ENCODE assay signal across 8 cellular contexts in genomic region chr20:30723934-30724744, GRCh38.
A peak's percentile ranks its signal among the peaks of the same experiment; 100 is the strongest.
DNase-seq lines count a peak whose midpoint lies in the region; ATAC-seq and TF ChIP-seq lines count a peak whose summit lies in the region.
"Not testable (repeated sequence)": the region's sequence is repeated elsewhere in the genome, so short reads cannot be mapped to it uniquely, and the experiment has no call there.

No MANE protein-coding gene starts in this region.

- CTCF ChIA-PET in SK-N-SH (lab: Yijun Ruan, JAX): not testable (repeated sequence)

- H3K36me3 ChIP-seq in SK-N-SH (replicated peaks in 1 of 2; ENCODE audit: control insufficient read depth in 1 of 2, insufficient read depth in 2 of 2, low read length in 1 of 2); endodermal cell (ENCODE audit: control insufficient read depth, insufficient read depth, low read length); iPS-18a (ENCODE audit: control insufficient read depth, low read depth, low read length); mucosa of stomach (ENCODE audit: control insufficient read depth, insufficient read depth, low read length); stomach: not testable (repeated sequence)

- in situ Hi-C loops in Caki2 (cut with HindIII; ENCODE audit: low pct_unique_long_range_greater_than_20kb, low sequenced_read_pairs): not testable (repeated sequence)

- TF ChIP-seq EP300 in SK-N-SH (IDR thresholded peaks at IDR 0.05; ENCODE audit: borderline replicate concordance in 1 of 2, low read depth in 1 of 2, low read length in 1 of 2); stomach (IDR thresholded peaks at IDR 0.05): not testable (repeated sequence)

- H3K4me3 ChIP-seq in SK-N-SH (ENCODE audit: low read depth in 2 of 2, low read length in 1 of 2): peak overlapping the region; percentile 35 to 38; a peak in 3 of 4 replicates
- peak overlapping the region; percentile 65 for H3K4me3 ChIP-seq in endodermal cell (ENCODE audit: low read length)
- peak overlapping the region; percentile 59 for H3K4me3 ChIP-seq in iPS-18a (ENCODE audit: low read length)
- H3K4me3 ChIP-seq in mucosa of stomach (ENCODE audit: low read length): peak overlapping the region; percentile 36
- H3K4me3 ChIP-seq in stomach: peak overlapping the region; percentile 3 to 46 (median 34)

- H3K9ac ChIP-seq in SK-N-SH; iPS-18a (ENCODE audit: low read length): not testable (repeated sequence)
- H3K9ac ChIP-seq in endodermal cell (ENCODE audit: extremely low read depth, low read length, poor library complexity, severe bottlenecking) (peak overlapping the region; percentile 25), mucosa of stomach (ENCODE audit: low read length) (peak overlapping the region; percentile 50)

- H3K27me3 Mint-ChIP-seq in activated T-helper 17 cell treated with anti-CD3 and anti-CD28 coated beads, Interleukin-2, amount 50 U/mL, for 72 hours; endodermal cell (ENCODE audit: insufficient read depth): not testable (repeated sequence)

- H3K36me3 Mint-ChIP-seq in activated T-helper 17 cell treated with anti-CD3 and anti-CD28 coated beads, Interleukin-2, amount 50 U/mL, for 72 hours (ENCODE audit: low read depth); endodermal cell (ENCODE audit: low read depth): not testable (repeated sequence)

- H3K79me2 ChIP-seq in SK-N-SH (ENCODE audit: insufficient read depth): not testable (repeated sequence)

- not testable (repeated sequence) for ATAC-seq in activated T-helper 17 cell treated with anti-CD3 and anti-CD28 coated beads, Interleukin-2, amount 50 U/mL, for 72 hours (replicated peaks)

- not testable (repeated sequence) for H3K4me1 Mint-ChIP-seq in activated T-helper 17 cell treated with anti-CD3 and anti-CD28 coated beads, Interleukin-2, amount 50 U/mL, for 72 hours; endodermal cell

- not testable (repeated sequence) for TF ChIP-seq POLR2A in stomach (IDR thresholded peaks at IDR 0.05)

- H3K9me3 ChIP-seq in SK-N-SH; endodermal cell (ENCODE audit: control insufficient read depth, low read length); iPS-18a (ENCODE audit: control insufficient read depth, low read depth, low read length); mucosa of stomach (ENCODE audit: control insufficient read depth, low read length): not testable (repeated sequence)
- peaks cover 0 to 32% (median 0%) of the 10 kb centered on the region in 4 donors for H3K9me3 ChIP-seq in stomach

- peak overlapping the region; percentile 65 for H3K4me2 ChIP-seq in SK-N-SH

- H3K9me3 Mint-ChIP-seq in activated T-helper 17 cell treated with anti-CD3 and anti-CD28 coated beads, Interleukin-2, amount 50 U/mL, for 72 hours: not testable (repeated sequence)
- H3K9me3 Mint-ChIP-seq in endodermal cell: peaks cover 59% of the 10 kb centered on the region

- peak overlapping the region; percentile 26 for H3K4me3 Mint-ChIP-seq in activated T-helper 17 cell treated with anti-CD3 and anti-CD28 coated beads, Interleukin-2, amount 50 U/mL, for 72 hours
- H3K4me3 Mint-ChIP-seq in endodermal cell: peak overlapping the region; percentile 42

- H3K9me2 ChIP-seq in SK-N-SH: not testable (repeated sequence)

- H4K20me1 ChIP-seq in SK-N-SH (ENCODE audit: insufficient read depth): not testable (repeated sequence)

- H3K27me3 ChIP-seq in SK-N-SH (ENCODE audit: insufficient read depth); endodermal cell (ENCODE audit: control insufficient read depth, insufficient read depth, low read length, poor library complexity, severe bottlenecking); iPS-18a (ENCODE audit: control insufficient read depth, insufficient read depth, low read length); mucosa of stomach (ENCODE audit: control insufficient read depth, insufficient read depth, low read length): not testable (repeated sequence)
- peaks cover 0 to 15% (median 0%) of the 10 kb centered on the region in 3 donors for H3K27me3 ChIP-seq in stomach

- H3F3A ChIP-seq in SK-N-SH (replicated peaks; ENCODE audit: insufficient read depth): not testable (repeated sequence)

- TF ChIP-seq RAD21 in SK-N-SH (IDR thresholded peaks at IDR 0.05; ENCODE audit: low read length): not testable (repeated sequence)

- intact Hi-C loops in stomach (cut with DNase I; ENCODE audit: low total_unique reads): not testable (repeated sequence)

- POLR2A ChIA-PET in SK-N-SH (lab: Yijun Ruan, JAX): not testable (repeated sequence)

- H2AFZ ChIP-seq in SK-N-SH (ENCODE audit: low read depth): not testable (repeated sequence)

- TF ChIP-seq CTCF in SK-N-SH (IDR thresholded peaks at IDR 0.05); endodermal cell (conservative IDR thresholded peaks at IDR 0.05): not testable (repeated sequence)
- peak in 1 of 7 experiments; percentile 10 for TF ChIP-seq CTCF in stomach (IDR thresholded peaks at IDR 0.05)

- not testable (repeated sequence) for H3K27ac Mint-ChIP-seq in activated T-helper 17 cell treated with anti-CD3 and anti-CD28 coated beads, Interleukin-2, amount 50 U/mL, for 72 hours; endodermal cell

- peak; percentile 74 for DNase-seq in Caki2 (ENCODE audit: low read depth)
- DNase-seq in NCI-H2081 (lab: John Stamatoyannopoulos, UW): peak; percentile 11 to 14
- DNase-seq in SK-N-SH: peak; percentile 34
- DNase-seq in endodermal cell: not testable (repeated sequence)
- peak; percentile 30 for DNase-seq in stomach

- 9% methylated on average over 11 of the region's 56 CpGs for WGBS in SK-N-SH (ENCODE audit: low lambda C conversion rate)
- WGBS in endodermal cell (ENCODE audit: insufficient coverage in 1 of 2, insufficient read length in 1 of 2), 2 experiments: 29 to 98% methylated on average over 7 to 56 of the region's 56 CpGs
- WGBS in stomach, 5 donors: 7 to 27% (median 14%) methylated on average over 22 to 56 of the region's 56 CpGs

- H3K4me1 ChIP-seq in SK-N-SH (ENCODE audit: control insufficient read depth in 1 of 2, insufficient read depth in 2 of 2, low read depth in 1 of 2, low read length in 1 of 2); endodermal cell (ENCODE audit: control insufficient read depth, insufficient read depth, low read length); iPS-18a (ENCODE audit: control insufficient read depth, low read depth, low read length); mucosa of stomach (ENCODE audit: control insufficient read depth, insufficient read depth, low read length); stomach: not testable (repeated sequence)

- H3K27ac ChIP-seq in SK-N-SH (ENCODE audit: low read depth in 2 of 2, low read length in 1 of 2); endodermal cell (ENCODE audit: low read depth, low read length); iPS-18a (ENCODE audit: low read length): not testable (repeated sequence)
- H3K27ac ChIP-seq in stomach: peak overlapping the region in 1 of 5 donors; percentile 46
